Comparison of ENCODE assay signal across 2 cellular contexts in genomic region chr19:29014857-29015436, GRCh38.
TF ChIP-seq lines count a peak whose summit lies in the region.

No MANE protein-coding gene starts in this region.

TF ChIP-seq in SK-N-SH treated with all-trans-retinoic acid at 6 μM for 48 hours, 23 proteins besides CTCF, POLR2A, EP300 and RAD21:
- TF ChIP-seq, protein P1, sequence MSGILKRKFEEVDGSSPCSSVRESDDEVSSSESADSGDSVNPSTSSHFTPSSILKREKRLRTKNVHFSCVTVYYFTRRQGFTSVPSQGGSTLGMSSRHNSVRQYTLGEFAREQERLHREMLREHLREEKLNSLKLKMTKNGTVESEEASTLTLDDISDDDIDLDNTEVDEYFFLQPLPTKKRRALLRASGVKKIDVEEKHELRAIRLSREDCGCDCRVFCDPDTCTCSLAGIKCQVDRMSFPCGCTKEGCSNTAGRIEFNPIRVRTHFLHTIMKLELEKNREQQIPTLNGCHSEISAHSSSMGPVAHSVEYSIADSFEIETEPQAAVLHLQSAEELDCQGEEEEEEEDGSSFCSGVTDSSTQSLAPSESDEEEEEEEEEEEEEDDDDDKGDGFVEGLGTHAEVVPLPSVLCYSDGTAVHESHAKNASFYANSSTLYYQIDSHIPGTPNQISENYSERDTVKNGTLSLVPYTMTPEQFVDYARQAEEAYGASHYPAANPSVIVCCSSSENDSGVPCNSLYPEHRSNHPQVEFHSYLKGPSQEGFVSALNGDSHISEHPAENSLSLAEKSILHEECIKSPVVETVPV (CRISPR knock-in tag; IDR thresholded peaks at IDR 0.05) = no peak
- TF ChIP-seq ZFP30 (CRISPR knock-in tag; IDR thresholded peaks at IDR 0.05) (no peak), TCF4 (CRISPR knock-in tag; IDR thresholded peaks at IDR 0.05; ENCODE audit: borderline replicate concordance) (no peak), ZFP3 (CRISPR knock-in tag; IDR thresholded peaks at IDR 0.05) (no peak), PPARA (CRISPR knock-in tag; IDR thresholded peaks at IDR 0.05; ENCODE audit: borderline replicate concordance) (no peak), CSDC2 (CRISPR knock-in tag; IDR thresholded peaks at IDR 0.05) (no peak), TOX (CRISPR knock-in tag; IDR thresholded peaks at IDR 0.05; ENCODE audit: borderline replicate concordance) (no peak), BACH2 (CRISPR knock-in tag; IDR thresholded peaks at IDR 0.05; ENCODE audit: borderline replicate concordance) (no peak), ARNTL (CRISPR knock-in tag; IDR thresholded peaks at IDR 0.05; ENCODE audit: borderline replicate concordance, low read depth) (no peak), ESRRG (CRISPR knock-in tag; IDR thresholded peaks at IDR 0.05) (no peak), GLIS3 (CRISPR knock-in tag; IDR thresholded peaks at IDR 0.05) (no peak)
- TF ChIP-seq, protein P2, sequence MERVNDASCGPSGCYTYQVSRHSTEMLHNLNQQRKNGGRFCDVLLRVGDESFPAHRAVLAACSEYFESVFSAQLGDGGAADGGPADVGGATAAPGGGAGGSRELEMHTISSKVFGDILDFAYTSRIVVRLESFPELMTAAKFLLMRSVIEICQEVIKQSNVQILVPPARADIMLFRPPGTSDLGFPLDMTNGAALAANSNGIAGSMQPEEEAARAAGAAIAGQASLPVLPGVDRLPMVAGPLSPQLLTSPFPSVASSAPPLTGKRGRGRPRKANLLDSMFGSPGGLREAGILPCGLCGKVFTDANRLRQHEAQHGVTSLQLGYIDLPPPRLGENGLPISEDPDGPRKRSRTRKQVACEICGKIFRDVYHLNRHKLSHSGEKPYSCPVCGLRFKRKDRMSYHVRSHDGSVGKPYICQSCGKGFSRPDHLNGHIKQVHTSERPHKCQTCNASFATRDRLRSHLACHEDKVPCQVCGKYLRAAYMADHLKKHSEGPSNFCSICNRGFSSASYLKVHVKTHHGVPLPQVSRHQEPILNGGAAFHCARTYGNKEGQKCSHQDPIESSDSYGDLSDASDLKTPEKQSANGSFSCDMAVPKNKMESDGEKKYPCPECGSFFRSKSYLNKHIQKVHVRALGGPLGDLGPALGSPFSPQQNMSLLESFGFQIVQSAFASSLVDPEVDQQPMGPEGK (CRISPR knock-in tag; IDR thresholded peaks at IDR 0.05; ENCODE audit: borderline replicate concordance) = no peak

TF ChIP-seq in SK-N-SH, 30 proteins besides CTCF, POLR2A, EP300 and RAD21 (continued from another document):
- no peak for TF ChIP-seq MAX (IDR thresholded peaks at IDR 0.05; ENCODE audit: low read depth)
- TF ChIP-seq YY1 (IDR thresholded peaks at IDR 0.05; ENCODE audit: low read depth) = no peak
TF ChIP-seq in SK-N-SH: peak in this region for 0.
